Comparison of ENCODE assay signal across 29 cellular contexts in the genomic region with DNA sequence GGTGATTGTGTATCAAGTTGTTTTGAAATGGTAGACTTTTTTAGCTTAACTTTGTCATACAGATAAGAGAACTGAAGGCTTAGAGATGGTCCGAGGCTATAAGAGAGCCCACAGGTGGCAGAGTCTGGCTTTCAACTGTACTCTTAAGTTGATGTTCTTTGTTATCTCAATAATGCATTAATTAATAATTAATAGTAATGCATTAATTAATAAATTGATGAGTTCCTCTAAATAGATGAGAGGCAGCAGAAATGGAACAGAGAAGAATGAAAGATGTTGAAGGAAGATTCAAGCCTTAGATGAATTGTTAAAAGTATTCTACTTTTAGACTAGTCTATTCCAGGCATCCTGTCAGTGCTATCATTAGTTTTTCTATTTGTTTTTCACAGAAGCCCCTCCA.
"Had no signal": no experiment of that assay in that cellular context is flagged by ENCODE, and none has a peak within 500 bp of the region (broad histone marks: within the 10 kb centered on the region; RNA-seq: fewer than 3 reads in every experiment).

No MANE protein-coding gene starts in this region.

- H3K4me2 ChIP-seq: hepatocyte had no signal

- H3K4me3 ChIP-seq: coronary artery, dorsolateral prefrontal cortex, esophagus muscularis mucosa, esophagus squamous epithelium, gastrocnemius medialis, gastroesophageal sphincter, heart left ventricle, heart right ventricle, hepatocyte had no signal

- H3K27ac Mint-ChIP-seq: dendritic cell treated with granulocyte-macrophage colony-stimulating factor and Interleukin-4, amounts not matched to agents 40 ng/mL and 50 ng/mL, for 4 days; endodermal cell had no signal

- H3K27me3 ChIP-seq: dorsolateral prefrontal cortex, esophagus muscularis mucosa, esophagus squamous epithelium, foreskin keratinocyte, gastrocnemius medialis, gastroesophageal sphincter, heart left ventricle, heart right ventricle, hepatocyte had no signal

- H3K9me3 Mint-ChIP-seq: dendritic cell treated with granulocyte-macrophage colony-stimulating factor and Interleukin-4, amounts not matched to agents 40 ng/mL and 50 ng/mL, for 4 days; effector memory CD8-positive, alpha-beta T cell; endodermal cell had no signal

- H3K27me3 Mint-ChIP-seq: dendritic cell treated with granulocyte-macrophage colony-stimulating factor and Interleukin-4, amounts not matched to agents 40 ng/mL and 50 ng/mL, for 4 days; effector memory CD8-positive, alpha-beta T cell had no signal

- ATAC-seq: effector memory CD8-positive, alpha-beta T cell; esophagus mucosa; foreskin keratinocyte; gastrocnemius medialis; gastroesophageal sphincter; heart left ventricle; heart right ventricle had no signal

- H3K4me1 ChIP-seq: esophagus muscularis mucosa, esophagus squamous epithelium, foreskin keratinocyte, gastrocnemius medialis, gastroesophageal sphincter, heart left ventricle, heart right ventricle had no signal

- DNase-seq: cortex of kidney; dermis blood vessel endothelial cell; dorsolateral prefrontal cortex; effector CD4-positive, alpha-beta T cell; effector CD8-positive, alpha-beta T cell; effector memory CD4-positive, alpha-beta T cell; effector memory CD8-positive, alpha-beta T cell; endodermal cell; erythroblast; esophagus squamous epithelium; foreskin fibroblast; foreskin keratinocyte; foreskin melanocyte; gastrocnemius medialis; glutamatergic neuron; head of caudate nucleus; heart left ventricle; heart right ventricle; hippocampal formation had no signal

- H2AFZ ChIP-seq: hepatocyte had no signal

- H3K4me3 Mint-ChIP-seq: dendritic cell treated with granulocyte-macrophage colony-stimulating factor and Interleukin-4, amounts not matched to agents 40 ng/mL and 50 ng/mL, for 4 days; effector memory CD8-positive, alpha-beta T cell; endodermal cell had no signal

- H3K27ac ChIP-seq: coronary artery, epithelial cell of prostate, esophagus muscularis mucosa, esophagus squamous epithelium, foreskin keratinocyte, gastrocnemius medialis, gastroesophageal sphincter, heart left ventricle, heart right ventricle, hepatocyte had no signal

- FAIRE-seq: endometrium, endothelial cell of umbilical vein, frontal cortex had no signal

- H3K9me3 ChIP-seq: esophagus muscularis mucosa, esophagus squamous epithelium, gastrocnemius medialis, gastroesophageal sphincter, heart left ventricle had no signal
